ENCODE assay signal across 8 cellular contexts in the genomic region with DNA sequence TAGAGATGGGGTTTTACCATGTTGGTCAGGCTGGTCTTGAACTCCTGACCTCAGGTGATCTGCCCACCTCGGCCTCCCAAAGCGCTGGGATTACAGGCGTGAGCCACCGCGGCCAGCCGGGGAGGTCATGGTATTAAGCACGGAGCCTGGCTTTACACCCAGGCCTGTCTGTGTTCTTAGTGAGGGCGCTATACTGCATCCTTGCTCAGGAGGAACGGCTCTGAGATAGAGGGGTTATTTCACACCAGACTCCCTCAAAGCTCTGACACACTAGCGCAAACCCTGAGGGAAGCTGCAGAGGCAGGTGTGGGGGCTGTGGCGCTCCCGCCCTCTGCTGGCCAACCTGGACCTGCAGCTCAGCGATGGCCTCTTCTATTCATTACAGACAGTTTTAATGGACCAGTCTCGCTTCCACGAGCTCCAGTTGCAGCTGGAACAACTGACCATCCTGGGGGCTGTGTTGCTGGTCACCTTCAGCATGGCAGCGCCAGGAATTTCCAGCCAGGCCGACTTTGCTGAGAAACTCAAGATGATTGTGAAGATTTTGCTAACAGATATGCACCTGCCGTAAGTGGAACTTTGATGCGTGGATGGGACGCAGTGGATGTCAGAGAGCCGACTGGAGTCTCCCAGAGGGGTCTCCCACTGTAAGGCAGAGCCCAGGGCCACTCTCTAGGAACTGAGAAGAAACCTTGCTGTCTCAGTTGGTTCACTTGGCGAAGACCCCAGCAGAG.
DNase-seq lines count a peak whose midpoint lies in the region; ATAC-seq and TF ChIP-seq lines count a peak whose summit lies in the region.

No MANE protein-coding gene starts in this region.

- peak; percentile 73 for DNase-seq in GM06990 (ENCODE audit: extremely low read depth, insufficient read length)
- peak; percentile 61 for DNase-seq in NCI-H2196 (lab: John Stamatoyannopoulos, UW; ENCODE audit: unreplicated experiment)
- peak; percentile 58 to 60 for DNase-seq in activated CD4-positive, alpha-beta T cell treated with anti-CD3 and anti-CD28 coated beads for 24 hours (ENCODE audit: low read depth in 2 of 2)
- DNase-seq in central memory CD4-positive, alpha-beta T cell, result peak; percentile 65
- peak; percentile 89 for DNase-seq in left kidney (ENCODE audit: low read depth, low spot score)
- peak; percentile 76 for DNase-seq in stimulated activated CD4-positive, alpha-beta T cell treated with anti-CD3 and anti-CD28 coated beads, Interleukin-4, amount 100 ng/mL, for 24 hours

- no peaks in the 10 kb centered on the region for H3K27me3 ChIP-seq in GM06990 (replicated peaks; ENCODE audit: control insufficient read depth, insufficient read depth, low read length)

- H3K36me3 ChIP-seq in GM06990 (ENCODE audit: control insufficient read depth, insufficient read depth, low read length), result peaks cover 14% of the 10 kb centered on the region

- TF ChIP-seq CTCF in GM06990 (IDR thresholded peaks at IDR 0.05; ENCODE audit: insufficient read depth, low read length, poor library complexity, severe bottlenecking), result peak; percentile 94

- peak; percentile 51 for ATAC-seq in HG02763 (IDR thresholded peaks at IDR 0.05; ENCODE audit: unreplicated experiment)
- ATAC-seq in GM18858 (IDR thresholded peaks at IDR 0.05; ENCODE audit: unreplicated experiment), result no peak

- no peak overlapping the region for H3K4me3 ChIP-seq in GM06990 (replicated peaks; ENCODE audit: low read depth, low read length)
